Comparison of ENCODE assay signal across 19 cellular contexts in genomic region chr10:52703451-52703850, GRCh38.
"Had no signal": no experiment of that assay in that cellular context is flagged by ENCODE, and none has a peak within 500 bp of the region (broad histone marks: within the 10 kb centered on the region; RNA-seq: fewer than 3 reads in every experiment).

No MANE protein-coding gene starts in this region.

- H3K27ac ChIP-seq: adrenal gland, esophagus muscularis mucosa, right lobe of liver, upper lobe of left lung had no signal

- H3K9me3 ChIP-seq: adrenal gland, esophagus muscularis mucosa, right lobe of liver, upper lobe of left lung had no signal

- H3K4me1 ChIP-seq: adrenal gland, esophagus muscularis mucosa, right lobe of liver, upper lobe of left lung had no signal

- H3K27me3 ChIP-seq: adrenal gland, esophagus muscularis mucosa, right lobe of liver, upper lobe of left lung had no signal

- H3K27me3 Mint-ChIP-seq: activated naive CD4-positive, alpha-beta T cell treated with anti-CD3 and anti-CD28 coated beads, Interleukin-2, amount 10 ng/mL, durations not matched to agents 7 days and 5 days; brain; dendritic cell treated with granulocyte-macrophage colony-stimulating factor and Interleukin-4, amounts not matched to agents 40 ng/mL and 50 ng/mL, for 4 days; progenitor cell of endocrine pancreas had no signal

- H3K27ac Mint-ChIP-seq: activated naive CD4-positive, alpha-beta T cell treated with anti-CD3 and anti-CD28 coated beads, Interleukin-2, amount 10 ng/mL, durations not matched to agents 7 days and 5 days; activated T-helper 2 cell treated with anti-CD3 and anti-CD28 coated beads, Interferon-gamma antibody, Interleukin-2, Interleukin-4, amounts not matched to agents 10 μg/mL and 5 μg/mL and 100 μg/mL, durations not matched to agents 14 hours and 24 hours and 36 hours; dendritic cell treated with granulocyte-macrophage colony-stimulating factor and Interleukin-4, amounts not matched to agents 40 ng/mL and 50 ng/mL, for 4 days; immature natural killer cell; natural killer cell; progenitor cell of endocrine pancreas had no signal

- H3K36me3 ChIP-seq: adrenal gland, esophagus muscularis mucosa, right lobe of liver, upper lobe of left lung had no signal

- H3K9me3 Mint-ChIP-seq: activated naive CD4-positive, alpha-beta T cell treated with anti-CD3 and anti-CD28 coated beads, Interleukin-2, amount 10 ng/mL, durations not matched to agents 7 days and 5 days; activated T-helper 2 cell treated with anti-CD3 and anti-CD28 coated beads, Interferon-gamma antibody, Interleukin-2, Interleukin-4, amounts not matched to agents 10 μg/mL and 5 μg/mL and 100 μg/mL, durations not matched to agents 14 hours and 24 hours and 36 hours; brain; dendritic cell treated with granulocyte-macrophage colony-stimulating factor and Interleukin-4, amounts not matched to agents 40 ng/mL and 50 ng/mL, for 4 days had no signal

- H3K4me1 Mint-ChIP-seq: activated naive CD4-positive, alpha-beta T cell treated with anti-CD3 and anti-CD28 coated beads, Interleukin-2, amount 10 ng/mL, durations not matched to agents 7 days and 5 days; natural killer cell had no signal

- H3K4me3 Mint-ChIP-seq: activated naive CD4-positive, alpha-beta T cell treated with anti-CD3 and anti-CD28 coated beads, Interleukin-2, amount 10 ng/mL, durations not matched to agents 7 days and 5 days; brain; dendritic cell treated with granulocyte-macrophage colony-stimulating factor and Interleukin-4, amounts not matched to agents 40 ng/mL and 50 ng/mL, for 4 days; immature natural killer cell; natural killer cell had no signal

- H3K36me3 Mint-ChIP-seq: activated naive CD4-positive, alpha-beta T cell treated with anti-CD3 and anti-CD28 coated beads, Interleukin-2, amount 10 ng/mL, durations not matched to agents 7 days and 5 days; brain; immature natural killer cell; natural killer cell had no signal

- DNase-seq: activated CD4-positive, alpha-beta T cell treated with anti-CD3 and anti-CD28 coated beads, Interleukin-2, amount 50 U/mL, for 1 hour; activated naive CD4-positive, alpha-beta T cell treated with anti-CD3 and anti-CD28 coated beads, Interleukin-2, amount 10 ng/mL, durations not matched to agents 7 days and 5 days; adrenal gland; cerebellar nuclear complex; immature natural killer cell; left colon; mammary epithelial cell; natural killer cell; occipital lobe; right lobe of liver; stimulated activated CD4-positive, alpha-beta T cell treated with anti-CD3 and anti-CD28 coated beads, Interleukin-4, amount 100 ng/mL, for 1 hour; stimulated activated CD8-positive, alpha-beta memory T cell treated with anti-CD3 and anti-CD28 coated beads, Interleukin-4, amount 100 ng/mL, for 48 hours; stimulated activated naive CD8-positive, alpha-beta T cell treated with anti-CD3 and anti-CD28 coated beads, Interleukin-15, Interleukin-2, amounts not matched to agents 100 U/mL and 50 U/mL, for 24 hours; upper lobe of left lung had no signal

- H3K4me3 ChIP-seq: adrenal gland, esophagus muscularis mucosa, right lobe of liver, upper lobe of left lung had no signal

- ATAC-seq: left colon; natural killer cell; right lobe of liver; stimulated activated naive CD8-positive, alpha-beta T cell treated with anti-CD3 and anti-CD28 coated beads, Interleukin-15, Interleukin-2, amounts not matched to agents 100 U/mL and 50 U/mL, for 24 hours had no signal
